ENCODE assay signal across 8 cellular contexts in genomic region chr20:62952373-62953166, GRCh38. TPM values are rescaled to one million over a fixed set of nuclear protein-coding genes. Genes with fewer than 3 reads are reported as not detected.
DNase-seq lines count a peak whose midpoint lies in the region; ATAC-seq, FAIRE-seq and TF ChIP-seq lines count a peak whose summit lies in the region.

TSS of gene SLC17A9 (plus strand) at chr20:62952709. CDS start at chr20:62952831, 122 bp downstream.

- TF ChIP-seq RAD21 in K562 (CRISPR knock-in tag; conservative IDR thresholded peaks at IDR 0.05 in 1 of 2, IDR thresholded peaks at IDR 0.05 in 1 of 2) = no peak

- no peaks in the 10 kb centered on the region for H3K9me1 ChIP-seq in K562 (ENCODE audit: control insufficient read depth, insufficient read depth, low read length)

- H3K9me3 ChIP-seq in OCI-LY3 (ENCODE audit: insufficient read depth, low read length) = no peaks in the 10 kb centered on the region
- H3K9me3 ChIP-seq in K562 (replicated peaks; ENCODE audit: control insufficient read depth, insufficient read depth, low read depth, low read length) = peaks cover 7% of the 10 kb centered on the region
- no peaks in the 10 kb centered on the region for H3K9me3 ChIP-seq in BE2C

- ATAC-seq in K562 = no peak

- TF ChIP-seq CTCF in GM12865 (IDR thresholded peaks at IDR 0.05; ENCODE audit: insufficient read depth, low read depth, low read length, missing control alignments) = peak; percentile 32
- no peak for TF ChIP-seq CTCF in HFF-Myc (IDR thresholded peaks at IDR 0.05; ENCODE audit: low read depth, low read length, missing control alignments)
- TF ChIP-seq CTCF in OCI-LY3 (IDR thresholded peaks at IDR 0.05; ENCODE audit: low read depth, low read length) = peak; percentile 16
- TF ChIP-seq CTCF in K562 (IDR thresholded peaks at IDR 0.05 in 2 of 3, conservative IDR thresholded peaks at IDR 0.05 in 1 of 3; ENCODE audit: insufficient read depth in 2 of 3, low read depth in 1 of 3, low read length in 3 of 3) = no peak
- no peak for TF ChIP-seq CTCF in BE2C (IDR thresholded peaks at IDR 0.05; ENCODE audit: low read depth, low read length)

- H3K4me1 ChIP-seq in OCI-LY3 (ENCODE audit: low read length) = peaks cover 19% of the 10 kb centered on the region
- peaks cover 3 to 35% of the 10 kb centered on the region in 2 experiments; a peak in 3 of 5 replicates for H3K4me1 ChIP-seq in K562 (replicated peaks in 1 of 2; ENCODE audit: control insufficient read depth in 2 of 2, insufficient read depth in 2 of 2, low read length in 2 of 2)
- peaks cover 22% of the 10 kb centered on the region for H3K4me1 ChIP-seq in BE2C

- BruUV-seq in K562 (replicated peaks; lab: Mats Ljungman, UMichigan) = no TSS peak

- CTCF ChIA-PET in K562 (lab: Yijun Ruan, JAX; ENCODE audit: low intra/inter-chr PET ratio) = no interaction called here

- H3K36me3 ChIP-seq in OCI-LY3 (replicated peaks; ENCODE audit: low read depth, low read length) (peaks cover 44% of the 10 kb centered on the region), K562 (ENCODE audit: control insufficient read depth, insufficient read depth, low read length) (peaks cover 13% of the 10 kb centered on the region; the same call in 2 of the 3 replicates), BE2C (peaks cover 25% of the 10 kb centered on the region)

- no peak for TF ChIP-seq POLR2A in K562 (conservative IDR thresholded peaks at IDR 0.05)

- in situ Hi-C loops in K562 (cut with MboI) = no loop called here

- H3K27me3 ChIP-seq in OCI-LY3 (ENCODE audit: low read depth, low read length) (no peaks in the 10 kb centered on the region), K562 (ENCODE audit: control insufficient read depth in 2 of 2, insufficient read depth in 2 of 2, low read length in 2 of 2) (peaks cover 11 to 26% of the 10 kb centered on the region in 2 experiments; a peak in 4 of 5 replicates), BE2C (no peaks in the 10 kb centered on the region)

- H3K4me3 ChIP-seq in GM12865 (ENCODE audit: low read depth, low read length) = peak within 1 kb of the TSS; percentile 96
- peak within 1 kb of the TSS; percentile 73 for H3K4me3 ChIP-seq in HFF-Myc (replicated peaks; ENCODE audit: low read depth, low read length)
- peak within 1 kb of the TSS; percentile 95 for H3K4me3 ChIP-seq in OCI-LY3 (ENCODE audit: low read length)
- H3K4me3 ChIP-seq in K562 = no peak within 1 kb of the TSS
- no peak within 1 kb of the TSS; the same call in 1 of the 2 replicates for H3K4me3 ChIP-seq in BE2C (ENCODE audit: low read depth, low read length)

- H3K79me2 ChIP-seq in OCI-LY3 (ENCODE audit: low read length) (peaks cover 63% of the 10 kb centered on the region), K562 (ENCODE audit: control insufficient read depth, insufficient read depth, low read length) (no peaks in the 10 kb centered on the region)

- intact Hi-C loops in K562 (cut with micrococcal nuclease) = no loop called here

- H4K20me1 ChIP-seq in OCI-LY3 (ENCODE audit: insufficient read depth, low read length) = peaks cover 20% of the 10 kb centered on the region
- 0 out of 2 replicates have a peak, but pooled peaks cover 3% of the 10 kb centered on the region for H4K20me1 ChIP-seq in K562 (replicated peaks; ENCODE audit: control insufficient read depth, insufficient read depth, low read length)

- no peak for FAIRE-seq in K562 (lab: Jason Lieb, UNC)

- H2AFZ ChIP-seq in OCI-LY3 (ENCODE audit: low read depth, low read length) (peak within 1 kb of the TSS; percentile 67; the same call in 1 of the 2 replicates), K562 (ENCODE audit: low read depth, low read length) (no peak within 1 kb of the TSS; the same call in 1 of the 2 replicates)

- H3K9ac ChIP-seq in OCI-LY3 (ENCODE audit: low read length) (peak within 1 kb of the TSS; percentile 95), K562 (ENCODE audit: insufficient read depth in 1 of 2, low read depth in 2 of 2, low read length in 2 of 2) (peak within 1 kb of the TSS in 1 of 2 experiments; percentile 70; a peak in 2 of 4 replicates)

- POLR2A ChIA-PET in K562 (lab: Yijun Ruan, JAX) = interaction anchor here (0.6 kb wide), 2 partner anchors 8 to 23 kb away, joined by 4 read pairs; no protein-coding TSS in a partner anchor

- H3K27ac ChIP-seq in OCI-LY3 (ENCODE audit: low read length) (peak within 1 kb of the TSS; percentile 93), K562 (ENCODE audit: extremely low read depth, low read depth, low read length) (no peak within 1 kb of the TSS)

- 51% methylated on average over 9 of the region's 40 CpGs for WGBS in K562 (ENCODE audit: insufficient coverage, low coverage, missing lambda C conversion rate)

- DNase-seq in GM12865 (ENCODE audit: low read depth) (peak; percentile 92), HFF-Myc (ENCODE audit: extremely low read depth, low read depth) (peak; percentile 25), K562 (ENCODE audit: extremely low read depth in 1 of 4, low spot score in 3 of 4) (peak in 1 of 4 experiments; percentile 32), islet precursor cell (peak; percentile 86), BE2C (no peak), NCI-H2107 (lab: John Stamatoyannopoulos, UW) (no peak)
- DNase-seq in stimulated activated CD8-positive, alpha-beta memory T cell treated with anti-CD3 and anti-CD28 coated beads, Interleukin-15, amount 100 ng/mL, for 48 hours (ENCODE audit: low read depth in 2 of 2) = peak; percentile 67 to 72

- TF ChIP-seq EP300 in K562 (IDR thresholded peaks at IDR 0.05; ENCODE audit: low read length) = no peak

- H3K4me2 ChIP-seq in OCI-LY3 (ENCODE audit: low read length) (peak within 1 kb of the TSS; percentile 100), K562 (ENCODE audit: insufficient read depth, low read length) (0 out of 2 replicates have a peak within 1 kb of the TSS, but pooled peaks have one; percentile 9)

TF ChIP-seq in K562, 482 proteins besides CTCF, POLR2A, EP300 and RAD21:
- TF ChIP-seq POLR2G (IDR thresholded peaks at IDR 0.05; ENCODE audit: low read depth, low read length) = peak; percentile 11; the same call in 1 of the 2 replicates
- no peak for TF ChIP-seq HDAC1 (IDR thresholded peaks at IDR 0.05)
- no peak for TF ChIP-seq ZMIZ1 (IDR thresholded peaks at IDR 0.05; ENCODE audit: low read depth in 2 of 2, low read length in 2 of 2)
- TF ChIP-seq ZNF175 (CRISPR knock-in tag; IDR thresholded peaks at IDR 0.05; ENCODE audit: low read depth) = no peak

RNA-seq across cellular contexts. Expression of gene SLC17A9, which starts in this region (rescaled TPM):
- total RNA-seq in K562 (2011; cell fraction: chromatin; rRNA removed; ENCODE audit: low replicate concordance) = not detected in 2 replicates
- total RNA-seq in K562 (2011; cell fraction: nucleolus; rRNA removed) = 0.13 TPM in 1 of 2 replicates, not detected in the other
- total RNA-seq in K562 (2011; cell fraction: nucleoplasm; rRNA removed) = 0.15 TPM in 1 of 2 replicates, not detected in the other
- not detected in 2 replicates for total RNA-seq in K562 (2014; rRNA removed)
- not detected in 2 replicates for total RNA-seq in K562 (2014; rRNA removed; fragmentation: Illumina TruSeq; extraction: Trizol)
- total RNA-seq in K562 (2015; rRNA removed; fragmentation: Illumina TruSeq; extraction: Trizol) = not detected in 2 replicates
- total RNA-seq in K562 (2021) = 0.27 and 0.31 TPM in 2 replicates
- polyA plus RNA-seq in K562 (2011; rRNA removed) = not detected in 2 replicates
- 0.03 TPM in 1 of 2 replicates, not detected in the other for polyA plus RNA-seq in K562 (2011; cell fraction: cytosol; rRNA removed)
- polyA plus RNA-seq in K562 (2011; cell fraction: nucleus; rRNA removed) = 0.06 and 0.10 TPM in 2 replicates
- 0.03 TPM in 1 of 2 replicates, not detected in the other for polyA plus RNA-seq in K562 (2012)
- not detected in 2 replicates for polyA plus RNA-seq in K562 (2014; fragmentation: Illumina TruSeq; extraction: Trizol)
- not detected for polyA plus RNA-seq in K562 (2014; fragmentation: Nextera tagmentation; extraction: Ambion mirVana)
- polyA plus RNA-seq in K562 (2014; rRNA removed) = 0.04 and 0.05 TPM in 2 replicates
- not detected in 2 replicates for polyA minus RNA-seq in K562 (2011; rRNA and poly(A)+ RNA removed)
- polyA minus RNA-seq in K562 (2011; cell fraction: cytosol; rRNA and poly(A)+ RNA removed) = not detected in 2 replicates
- not detected in 2 replicates for polyA minus RNA-seq in K562 (2011; cell fraction: nucleus; rRNA and poly(A)+ RNA removed)
- polyA plus RNA-seq in BE2C (2012; ENCODE audit: insufficient read depth, insufficient read length, low read depth) = 10.3 TPM

Comparison
In these comparisons a context has a peak if more than half of its experiments do, and no peak if none do; other contexts are left out.
1. DNase-seq: peak in GM12865 (single experiment), HFF-Myc (single experiment), islet precursor cell (single experiment) and stimulated activated CD8-positive, alpha-beta memory T cell treated with anti-CD3 and anti-CD28 coated beads, Interleukin-15, amount 100 ng/mL, for 48 hours (2 of 2); none in BE2C (single experiment) and NCI-H2107 (single experiment).
2. H3K4me3 ChIP-seq: peak in GM12865 (single experiment), HFF-Myc (single experiment) and OCI-LY3 (single experiment); none in K562 (single experiment) and BE2C (single experiment).
3. CTCF ChIP-seq: peak in GM12865 (single experiment) and OCI-LY3 (single experiment); none in HFF-Myc (single experiment), K562 (0 of 3) and BE2C (single experiment).